Comparison of ENCODE assay signal across 17 cellular contexts in genomic region chr9:91741529-91741928, GRCh38.
DNase-seq lines count a peak whose midpoint lies in the region; ATAC-seq, FAIRE-seq and TF ChIP-seq lines count a peak whose summit lies in the region.
"Had no signal": no experiment of that assay in that cellular context is flagged by ENCODE, and none has a peak within 500 bp of the region (broad histone marks: within the 10 kb centered on the region; RNA-seq: fewer than 3 reads in every experiment).

No MANE protein-coding gene starts in this region.

- TF ChIP-seq CTCF in fibroblast of villous mesenchyme (IDR thresholded peaks at IDR 0.05; ENCODE audit: insufficient read depth, low read depth, low read length), result no peak
- no peak for TF ChIP-seq CTCF in MM.1S (IDR thresholded peaks at IDR 0.05; ENCODE audit: low read length)

- no peaks in the 10 kb centered on the region for H3K36me3 Mint-ChIP-seq in stimulated activated naive B cell treated with anti-CD40 and anti-IgM and Interleukin-4, amounts not matched to agents 10 μg/mL and 1 μg/mL and 100 μg/mL, for 72 hours
- H3K36me3 Mint-ChIP-seq: CD4-positive, alpha-beta memory T cell had no signal

- no peaks in the 10 kb centered on the region for H3F3A ChIP-seq in MM.1S (ENCODE audit: insufficient read depth, low read length)

- FAIRE-seq in H54 (lab: Jason Lieb, UNC), result no peak
- FAIRE-seq: G401.6, kidney, urothelium cell line had no signal

- no peaks in the 10 kb centered on the region for H3K36me3 ChIP-seq in effector memory CD4-positive, alpha-beta T cell (ENCODE audit: control insufficient read depth, insufficient read depth, low read length)
- H3K36me3 ChIP-seq in MM.1S (replicated peaks; ENCODE audit: insufficient read depth, low read length), result no peaks in the 10 kb centered on the region

- no peaks in the 10 kb centered on the region for H3K9me3 Mint-ChIP-seq in stimulated activated naive B cell treated with anti-CD40 and anti-IgM and Interleukin-4, amounts not matched to agents 10 μg/mL and 1 μg/mL and 100 μg/mL, for 72 hours
- H3K9me3 Mint-ChIP-seq: CD4-positive, alpha-beta memory T cell had no signal

- peak; percentile 41 to 75 for ATAC-seq in stimulated activated naive B cell treated with anti-CD40 and anti-IgM and Interleukin-4, amounts not matched to agents 10 μg/mL and 1 μg/mL and 100 μg/mL, for 72 hours (replicated peaks)

- no peaks in the 10 kb centered on the region for H3K27me3 ChIP-seq in effector memory CD4-positive, alpha-beta T cell (replicated peaks; ENCODE audit: control insufficient read depth, insufficient read depth, low read length, poor library complexity, severe bottlenecking)
- no peaks in the 10 kb centered on the region for H3K27me3 ChIP-seq in MM.1S (replicated peaks; ENCODE audit: insufficient read depth, low read length)

- no peak overlapping the region for H3K27ac ChIP-seq in effector memory CD4-positive, alpha-beta T cell (ENCODE audit: insufficient read depth, low read length, poor library complexity, severe bottlenecking)
- H3K27ac ChIP-seq in MM.1S (ENCODE audit: low read length), result no peak overlapping the region
- H3K27ac ChIP-seq: PC-9 had no signal

- H3K4me1 Mint-ChIP-seq in stimulated activated naive B cell treated with anti-CD40 and anti-IgM and Interleukin-4, amounts not matched to agents 10 μg/mL and 1 μg/mL and 100 μg/mL, for 72 hours, result no peaks in the 10 kb centered on the region
- H3K4me1 Mint-ChIP-seq: CD4-positive, alpha-beta memory T cell had no signal

- no peaks in the 10 kb centered on the region for H4K20me1 ChIP-seq in MM.1S (ENCODE audit: insufficient read depth, low read length)

- H3K4me3 ChIP-seq in fibroblast of villous mesenchyme (ENCODE audit: low read depth, low read length), result no peak overlapping the region
- H3K4me3 ChIP-seq in effector memory CD4-positive, alpha-beta T cell (ENCODE audit: insufficient read depth, low read depth, low read length, poor library complexity, severe bottlenecking), result no peak overlapping the region
- no peak overlapping the region for H3K4me3 ChIP-seq in MM.1S (ENCODE audit: low read length)
- H3K4me3 ChIP-seq: PC-9 had no signal

- H3K79me2 ChIP-seq in MM.1S (ENCODE audit: low read length), result no peaks in the 10 kb centered on the region

- H3K9me3 ChIP-seq in effector memory CD4-positive, alpha-beta T cell (ENCODE audit: control insufficient read depth, low read length), result no peaks in the 10 kb centered on the region
- no peaks in the 10 kb centered on the region for H3K9me3 ChIP-seq in MM.1S (replicated peaks; ENCODE audit: insufficient read depth, low read length)

- no peak overlapping the region for H3K9ac ChIP-seq in MM.1S (ENCODE audit: low read length)

- no peak overlapping the region for H3K27ac Mint-ChIP-seq in stimulated activated naive B cell treated with anti-CD40 and anti-IgM and Interleukin-4, amounts not matched to agents 10 μg/mL and 1 μg/mL and 100 μg/mL, for 72 hours
- H3K27ac Mint-ChIP-seq: CD4-positive, alpha-beta memory T cell; progenitor cell of endocrine pancreas had no signal

- no peaks in the 10 kb centered on the region for H3K9me2 ChIP-seq in MM.1S (replicated peaks; ENCODE audit: insufficient read depth, low read length)

- DNase-seq in H54 (ENCODE audit: insufficient read length, low spot score) (peak; percentile 48), amniotic epithelial cell (ENCODE audit: low read depth) (peak; percentile 78), fibroblast of villous mesenchyme (ENCODE audit: low read depth) (peak; percentile 59), MM.1S (no peak)
- no peak for DNase-seq in stimulated activated naive B cell treated with anti-CD40 and anti-IgM and Interleukin-4, amounts not matched to agents 10 μg/mL and 1 μg/mL and 100 μg/mL, for 72 hours
- DNase-seq in stimulated activated naive CD4-positive, alpha-beta T cell treated with Interleukin-2 at 50 U/mL for 16 hours (lab: John Stamatoyannopoulos, UW), result no peak
- no peak for DNase-seq in effector memory CD4-positive, alpha-beta T cell
- DNase-seq: activated T-cell treated with anti-CD3 and anti-CD28 coated beads, Interleukin-2, amount 50 U/mL, for 48 hours; amniotic stem cell; CD4-positive, alpha-beta memory T cell; head of caudate nucleus; kidney; NCI-H510A; PC-9 had no signal

- H2AFZ ChIP-seq in MM.1S (ENCODE audit: low read length), result no peak overlapping the region
- H2AFZ ChIP-seq: PC-9 had no signal

- peaks cover 20 to 23% of the 10 kb centered on the region in 2 donors for H3K27me3 Mint-ChIP-seq in stimulated activated naive B cell treated with anti-CD40 and anti-IgM and Interleukin-4, amounts not matched to agents 10 μg/mL and 1 μg/mL and 100 μg/mL, for 72 hours
- H3K27me3 Mint-ChIP-seq: progenitor cell of endocrine pancreas had no signal

- no peaks in the 10 kb centered on the region for H3K4me1 ChIP-seq in effector memory CD4-positive, alpha-beta T cell (ENCODE audit: control insufficient read depth, insufficient read depth, low read length, poor library complexity, severe bottlenecking)
- H3K4me1 ChIP-seq in MM.1S (ENCODE audit: low read length), result no peaks in the 10 kb centered on the region

- H3K4me3 Mint-ChIP-seq in stimulated activated naive B cell treated with anti-CD40 and anti-IgM and Interleukin-4, amounts not matched to agents 10 μg/mL and 1 μg/mL and 100 μg/mL, for 72 hours, result no peak overlapping the region
- H3K4me3 Mint-ChIP-seq: CD4-positive, alpha-beta memory T cell had no signal

- no peak overlapping the region for H3K4me2 ChIP-seq in MM.1S (ENCODE audit: low read depth, low read length)
- H3K4me2 ChIP-seq: PC-9 had no signal

- TF ChIP-seq POLR2A in H54 (IDR thresholded peaks at IDR 0.05; ENCODE audit: low read depth, low read length), result no peak

Comparison
In these comparisons a context has a peak if more than half of its experiments do, and no peak if none do; other contexts are left out.
1. DNase-seq: peak in H54 (single experiment), amniotic epithelial cell (single experiment) and fibroblast of villous mesenchyme (single experiment); none in stimulated activated naive B cell treated with anti-CD40 and anti-IgM and Interleukin-4, amounts not matched to agents 10 μg/mL and 1 μg/mL and 100 μg/mL, for 72 hours (single experiment), stimulated activated naive CD4-positive, alpha-beta T cell treated with Interleukin-2 at 50 U/mL for 16 hours (single experiment), effector memory CD4-positive, alpha-beta T cell (0 of 3) and MM.1S (single experiment).